Comparison of ENCODE assay signal across 8 cellular contexts in genomic region chr1:15151871-15152270, GRCh38. TPM values are rescaled to one million over a fixed set of nuclear protein-coding genes. Genes with fewer than 3 reads are reported as not detected.
DNase-seq lines count a peak whose midpoint lies in the region; ATAC-seq, FAIRE-seq and TF ChIP-seq lines count a peak whose summit lies in the region.

No MANE protein-coding gene starts in this region.

- no peak overlapping the region for H2AFZ ChIP-seq in K562 (ENCODE audit: low read depth, low read length)
- H2AFZ ChIP-seq in smooth muscle cell (ENCODE audit: low read depth): no peak overlapping the region

- TF ChIP-seq RAD21 in K562 (CRISPR knock-in tag; conservative IDR thresholded peaks at IDR 0.05 in 1 of 2, IDR thresholded peaks at IDR 0.05 in 1 of 2): no peak

- H3K27ac ChIP-seq in K562 (ENCODE audit: extremely low read depth, low read depth, low read length): no peak overlapping the region
- H3K27ac ChIP-seq in iPS-20b (ENCODE audit: low read length): no peak overlapping the region
- H3K27ac ChIP-seq in smooth muscle cell (ENCODE audit: low read depth): no peak overlapping the region

- H3K4me1 Mint-ChIP-seq in natural killer cell: peaks cover 19 to 20% of the 10 kb centered on the region in 2 donors

- in situ Hi-C loops in K562 (cut with MboI): loop anchor here (5.0 kb wide), 2 partner anchors 105 to 280 kb away; no protein-coding TSS in a partner anchor

- H3F3A ChIP-seq in smooth muscle cell (ENCODE audit: low read depth): peaks cover 24% of the 10 kb centered on the region

- H3K4me3 Mint-ChIP-seq in natural killer cell: no peak overlapping the region

- no peaks in the 10 kb centered on the region for H3K9me3 ChIP-seq in K562 (replicated peaks; ENCODE audit: control insufficient read depth, insufficient read depth, low read depth, low read length)
- H3K9me3 ChIP-seq in iPS-20b (ENCODE audit: insufficient read depth, low read depth, low read length): no peaks in the 10 kb centered on the region
- H3K9me3 ChIP-seq in smooth muscle cell (replicated peaks; ENCODE audit: low read depth): no peaks in the 10 kb centered on the region

- H4K20me1 ChIP-seq in K562 (replicated peaks; ENCODE audit: control insufficient read depth, insufficient read depth, low read length) (0 out of 2 replicates have a peak, but pooled peaks cover 4% of the 10 kb centered on the region), smooth muscle cell (ENCODE audit: low read depth) (peaks cover 8% of the 10 kb centered on the region)

- ATAC-seq in K562 (no peak), natural killer cell (no peak), GM18868 (IDR thresholded peaks at IDR 0.05; ENCODE audit: unreplicated experiment) (no peak)

- TF ChIP-seq CTCF in HFF-Myc (IDR thresholded peaks at IDR 0.05; ENCODE audit: low read depth, low read length, missing control alignments): no peak
- no peak for TF ChIP-seq CTCF in K562 (IDR thresholded peaks at IDR 0.05 in 2 of 3, conservative IDR thresholded peaks at IDR 0.05 in 1 of 3; ENCODE audit: insufficient read depth in 2 of 3, low read depth in 1 of 3, low read length in 3 of 3)
- TF ChIP-seq CTCF in smooth muscle cell (IDR thresholded peaks at IDR 0.05; ENCODE audit: borderline replicate concordance, insufficient read depth, poor library complexity, severe bottlenecking): no peak
- no peak for TF ChIP-seq CTCF in natural killer cell (IDR thresholded peaks at IDR 0.05)

- no peak for TF ChIP-seq POLR2A in K562 (conservative IDR thresholded peaks at IDR 0.05)

- H3K4me2 ChIP-seq in K562 (ENCODE audit: insufficient read depth, low read length) (peak overlapping the region; percentile 51; the same call in 1 of the 2 replicates), smooth muscle cell (peak overlapping the region; percentile 95)

- H3K4me3 ChIP-seq in HFF-Myc (replicated peaks; ENCODE audit: low read depth, low read length) (peak overlapping the region; percentile 65), K562 (no peak overlapping the region), iPS-20b (ENCODE audit: low read length) (peak overlapping the region; percentile 82), smooth muscle cell (peak overlapping the region; percentile 83)

- BruUV-seq in K562 (replicated peaks; lab: Mats Ljungman, UMichigan): no TSS peak

- CTCF ChIA-PET in K562 (lab: Yijun Ruan, JAX; ENCODE audit: low intra/inter-chr PET ratio): interaction anchor here (0.7 to 1.8 kb wide), 3 partner anchors 119 to 153 kb away, joined by 3 to 13 read pairs (median 7); no protein-coding TSS in a partner anchor

- DNase-seq in HFF-Myc (ENCODE audit: extremely low read depth, low read depth): no peak
- DNase-seq in K562 (ENCODE audit: extremely low read depth in 1 of 4, low spot score in 3 of 4): no peak
- no peak for DNase-seq in smooth muscle cell (lab: John Stamatoyannopoulos, UW; ENCODE audit: unreplicated experiment)
- DNase-seq in AML-193 (lab: John Stamatoyannopoulos, UW): no peak
- no peak for DNase-seq in natural killer cell
- DNase-seq in NCI-H2029 (lab: John Stamatoyannopoulos, UW): no peak

- POLR2A ChIA-PET in K562 (lab: Yijun Ruan, JAX): interaction anchor here (0.6 to 1.8 kb wide), 5 partner anchors 8 to 307 kb away, joined by 3 to 5 read pairs (median 4); no protein-coding TSS in a partner anchor

- intact Hi-C loops in K562 (cut with micrococcal nuclease) (loop anchor here (1.0 to 10.0 kb wide), 2 partner anchors 120 to 283 kb away; partner anchors contain the start of gene CTRC), natural killer cell (cut with micrococcal nuclease) (no loop called here)

- no peaks in the 10 kb centered on the region for H3K9me3 Mint-ChIP-seq in natural killer cell

- H3K36me3 ChIP-seq in K562 (ENCODE audit: control insufficient read depth, insufficient read depth, low read length) (no peaks in the 10 kb centered on the region), iPS-20b (ENCODE audit: insufficient read depth, low read depth, low read length) (no peaks in the 10 kb centered on the region), smooth muscle cell (ENCODE audit: low read depth) (no peaks in the 10 kb centered on the region)

- no peak for FAIRE-seq in K562 (lab: Jason Lieb, UNC)

- H3K79me2 ChIP-seq in K562 (ENCODE audit: control insufficient read depth, insufficient read depth, low read length) (no peaks in the 10 kb centered on the region), smooth muscle cell (ENCODE audit: low read depth) (no peaks in the 10 kb centered on the region)

- H3K4me1 ChIP-seq in K562 (replicated peaks in 1 of 2; ENCODE audit: control insufficient read depth in 2 of 2, insufficient read depth in 2 of 2, low read length in 2 of 2): peaks cover 6 to 26% of the 10 kb centered on the region in 2 experiments
- peaks cover 2% of the 10 kb centered on the region; the same call in 1 of the 2 replicates for H3K4me1 ChIP-seq in iPS-20b (ENCODE audit: insufficient read depth, low read length)
- H3K4me1 ChIP-seq in smooth muscle cell (ENCODE audit: low read depth): no peaks in the 10 kb centered on the region

- H3K27me3 Mint-ChIP-seq in natural killer cell (ENCODE audit: low read depth in 2 of 2): peaks cover 34 to 47% of the 10 kb centered on the region in 2 donors

- H3K9ac ChIP-seq in K562 (ENCODE audit: insufficient read depth in 1 of 2, low read depth in 2 of 2, low read length in 2 of 2) (no peak overlapping the region), iPS-20b (ENCODE audit: low read depth, low read length) (no peak overlapping the region), smooth muscle cell (ENCODE audit: low read depth) (no peak overlapping the region)

- H3K9me1 ChIP-seq in K562 (ENCODE audit: control insufficient read depth, insufficient read depth, low read length): no peaks in the 10 kb centered on the region

- WGBS in K562 (ENCODE audit: insufficient coverage, low coverage, missing lambda C conversion rate): 10% methylated on average over 3 of the region's 3 CpGs
- WGBS in smooth muscle cell (ENCODE audit: low lambda C conversion rate): 37% methylated on average over 3 of the region's 3 CpGs

- TF ChIP-seq EP300 in K562 (IDR thresholded peaks at IDR 0.05; ENCODE audit: low read length): no peak

- H3K27ac Mint-ChIP-seq in natural killer cell: no peak overlapping the region

- H3K36me3 Mint-ChIP-seq in natural killer cell: no peaks in the 10 kb centered on the region

- H3K27me3 ChIP-seq in K562 (ENCODE audit: control insufficient read depth in 2 of 2, insufficient read depth in 2 of 2, low read length in 2 of 2) (peaks cover 18 to 81% of the 10 kb centered on the region in 2 experiments), iPS-20b (ENCODE audit: insufficient read depth, low read length) (peaks cover 53% of the 10 kb centered on the region), smooth muscle cell (ENCODE audit: low read depth) (no peaks in the 10 kb centered on the region)

TF ChIP-seq in K562, 482 proteins besides CTCF, POLR2A, EP300 and RAD21:
- TF ChIP-seq, protein P1, sequence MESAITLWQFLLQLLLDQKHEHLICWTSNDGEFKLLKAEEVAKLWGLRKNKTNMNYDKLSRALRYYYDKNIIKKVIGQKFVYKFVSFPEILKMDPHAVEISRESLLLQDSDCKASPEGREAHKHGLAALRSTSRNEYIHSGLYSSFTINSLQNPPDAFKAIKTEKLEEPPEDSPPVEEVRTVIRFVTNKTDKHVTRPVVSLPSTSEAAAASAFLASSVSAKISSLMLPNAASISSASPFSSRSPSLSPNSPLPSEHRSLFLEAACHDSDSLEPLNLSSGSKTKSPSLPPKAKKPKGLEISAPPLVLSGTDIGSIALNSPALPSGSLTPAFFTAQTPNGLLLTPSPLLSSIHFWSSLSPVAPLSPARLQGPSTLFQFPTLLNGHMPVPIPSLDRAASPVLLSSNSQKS (CRISPR knock-in tag; IDR thresholded peaks at IDR 0.05): no peak
- no peak for TF ChIP-seq XRCC5 (IDR thresholded peaks at IDR 0.05; ENCODE audit: low read depth, low read length)
- no peak for TF ChIP-seq HMGN3 (IDR thresholded peaks at IDR 0.05; ENCODE audit: borderline replicate concordance, extremely low read depth, insufficient read length, low read depth, low read length)
- TF ChIP-seq, protein P2, sequence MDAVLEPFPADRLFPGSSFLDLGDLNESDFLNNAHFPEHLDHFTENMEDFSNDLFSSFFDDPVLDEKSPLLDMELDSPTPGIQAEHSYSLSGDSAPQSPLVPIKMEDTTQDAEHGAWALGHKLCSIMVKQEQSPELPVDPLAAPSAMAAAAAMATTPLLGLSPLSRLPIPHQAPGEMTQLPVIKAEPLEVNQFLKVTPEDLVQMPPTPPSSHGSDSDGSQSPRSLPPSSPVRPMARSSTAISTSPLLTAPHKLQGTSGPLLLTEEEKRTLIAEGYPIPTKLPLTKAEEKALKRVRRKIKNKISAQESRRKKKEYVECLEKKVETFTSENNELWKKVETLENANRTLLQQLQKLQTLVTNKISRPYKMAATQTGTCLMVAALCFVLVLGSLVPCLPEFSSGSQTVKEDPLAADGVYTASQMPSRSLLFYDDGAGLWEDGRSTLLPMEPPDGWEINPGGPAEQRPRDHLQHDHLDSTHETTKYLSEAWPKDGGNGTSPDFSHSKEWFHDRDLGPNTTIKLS (IDR thresholded peaks at IDR 0.05; ENCODE audit: borderline replicate concordance, low read depth): no peak
- TF ChIP-seq RBM25 (IDR thresholded peaks at IDR 0.05; ENCODE audit: low read depth, low read length, severe bottlenecking): peak; percentile 21
- no peak for TF ChIP-seq ZNF232 (CRISPR knock-in tag; IDR thresholded peaks at IDR 0.05)

RNA-seq across cellular contexts. Expression of gene TMEM51, which starts 1.7 kb away (rescaled TPM):
- not detected in 2 replicates for total RNA-seq in K562 (2011; cell fraction: chromatin; rRNA removed; ENCODE audit: low replicate concordance)
- total RNA-seq in K562 (2011; cell fraction: nucleolus; rRNA removed): 0.50 and 0.53 TPM in 2 replicates
- 0.37 TPM in 1 of 2 replicates, not detected in the other for total RNA-seq in K562 (2011; cell fraction: nucleoplasm; rRNA removed)
- total RNA-seq in K562 (2014; rRNA removed): 0.95 and 1.1 TPM in 2 replicates
- 0.16 and 0.55 TPM in 2 replicates for total RNA-seq in K562 (2014; rRNA removed; fragmentation: Illumina TruSeq; extraction: Trizol)
- total RNA-seq in K562 (2015; rRNA removed; fragmentation: Illumina TruSeq; extraction: Trizol): 0.58 and 0.64 TPM in 2 replicates
- 0.80 and 1.0 TPM in 2 replicates for total RNA-seq in K562 (2021)
- 0.13 and 0.49 TPM in 2 replicates for polyA plus RNA-seq in K562 (2011; rRNA removed)
- polyA plus RNA-seq in K562 (2011; cell fraction: cytosol; rRNA removed): 0.33 and 0.47 TPM in 2 replicates
- polyA plus RNA-seq in K562 (2011; cell fraction: nucleus; rRNA removed): 0.21 and 0.34 TPM in 2 replicates
- 1.5 and 1.7 TPM in 2 replicates for polyA plus RNA-seq in K562 (2012)
- 0.88 and 0.94 TPM in 2 replicates for polyA plus RNA-seq in K562 (2014; fragmentation: Illumina TruSeq; extraction: Trizol)
- under 1 TPM; 0.06 to 0.07 TPM for polyA plus RNA-seq in K562 (2014; fragmentation: Nextera tagmentation; extraction: Ambion mirVana)
- polyA plus RNA-seq in K562 (2014; rRNA removed): 0.62 and 1.4 TPM in 2 replicates
- 0.15 TPM in 1 of 2 replicates, not detected in the other for polyA minus RNA-seq in K562 (2011; rRNA and poly(A)+ RNA removed)
- 0.73 TPM in 1 of 2 replicates, not detected in the other for polyA minus RNA-seq in K562 (2011; cell fraction: cytosol; rRNA and poly(A)+ RNA removed)
- 0.44 TPM in 1 of 2 replicates, not detected in the other for polyA minus RNA-seq in K562 (2011; cell fraction: nucleus; rRNA and poly(A)+ RNA removed)
- total RNA-seq in smooth muscle cell: 9.5 and 9.8 TPM in 2 replicates
- 10.4 and 14.8 TPM in 2 replicates for polyA plus RNA-seq in smooth muscle cell
- not detected for total RNA-seq in natural killer cell
